In the genomic region with DNA sequence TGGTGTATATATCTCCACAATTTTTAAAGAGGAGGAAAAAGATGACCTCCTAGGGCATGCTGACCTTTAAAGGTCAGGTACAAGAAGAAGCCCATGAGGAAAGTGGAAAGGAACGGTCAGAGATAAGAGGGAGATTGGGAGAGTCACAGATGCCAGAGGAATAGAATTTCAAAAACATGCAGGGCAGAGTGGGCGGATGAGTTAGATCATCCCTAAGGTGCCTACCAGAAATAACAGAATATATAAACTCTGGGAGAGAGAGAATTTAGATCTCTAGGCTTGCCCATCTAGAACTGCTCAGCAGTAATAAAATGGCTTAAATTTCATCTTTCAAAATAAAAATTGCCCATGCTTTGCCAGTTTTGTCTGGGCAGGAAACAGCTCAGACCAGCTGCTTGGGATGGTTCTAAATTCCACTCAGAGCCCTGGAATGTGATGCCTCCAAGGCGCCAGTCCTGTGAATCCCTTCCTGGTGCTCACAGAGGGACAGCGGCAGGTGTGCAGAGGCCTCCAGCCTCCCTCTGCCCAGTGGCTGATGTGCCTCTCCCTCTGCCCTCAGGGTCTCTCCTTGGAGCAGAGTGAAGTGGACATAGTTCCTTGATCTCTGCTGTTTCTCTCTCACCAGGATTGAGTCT, we compare ENCODE assay signal across 2 cellular contexts.
TF ChIP-seq lines count a peak whose summit lies in the region.

No MANE protein-coding gene starts in this region.

TF ChIP-seq in A549, 52 proteins besides CTCF, POLR2A, EP300 and RAD21 (continued from another document):
- TF ChIP-seq, protein P1, sequence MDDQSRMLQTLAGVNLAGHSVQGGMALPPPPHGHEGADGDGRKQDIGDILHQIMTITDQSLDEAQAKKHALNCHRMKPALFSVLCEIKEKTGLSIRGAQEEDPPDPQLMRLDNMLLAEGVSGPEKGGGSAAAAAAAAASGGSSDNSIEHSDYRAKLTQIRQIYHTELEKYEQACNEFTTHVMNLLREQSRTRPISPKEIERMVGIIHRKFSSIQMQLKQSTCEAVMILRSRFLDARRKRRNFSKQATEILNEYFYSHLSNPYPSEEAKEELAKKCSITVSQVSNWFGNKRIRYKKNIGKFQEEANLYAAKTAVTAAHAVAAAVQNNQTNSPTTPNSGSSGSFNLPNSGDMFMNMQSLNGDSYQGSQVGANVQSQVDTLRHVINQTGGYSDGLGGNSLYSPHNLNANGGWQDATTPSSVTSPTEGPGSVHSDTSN (IDR thresholded peaks at IDR 0.05) = no peak
- TF ChIP-seq, protein P2, sequence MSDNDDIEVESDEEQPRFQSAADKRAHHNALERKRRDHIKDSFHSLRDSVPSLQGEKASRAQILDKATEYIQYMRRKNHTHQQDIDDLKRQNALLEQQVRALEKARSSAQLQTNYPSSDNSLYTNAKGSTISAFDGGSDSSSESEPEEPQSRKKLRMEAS (IDR thresholded peaks at IDR 0.05) = no peak
- TF ChIP-seq ZC3H11A (IDR thresholded peaks at IDR 0.05) = no peak
- TF ChIP-seq, protein P3, sequence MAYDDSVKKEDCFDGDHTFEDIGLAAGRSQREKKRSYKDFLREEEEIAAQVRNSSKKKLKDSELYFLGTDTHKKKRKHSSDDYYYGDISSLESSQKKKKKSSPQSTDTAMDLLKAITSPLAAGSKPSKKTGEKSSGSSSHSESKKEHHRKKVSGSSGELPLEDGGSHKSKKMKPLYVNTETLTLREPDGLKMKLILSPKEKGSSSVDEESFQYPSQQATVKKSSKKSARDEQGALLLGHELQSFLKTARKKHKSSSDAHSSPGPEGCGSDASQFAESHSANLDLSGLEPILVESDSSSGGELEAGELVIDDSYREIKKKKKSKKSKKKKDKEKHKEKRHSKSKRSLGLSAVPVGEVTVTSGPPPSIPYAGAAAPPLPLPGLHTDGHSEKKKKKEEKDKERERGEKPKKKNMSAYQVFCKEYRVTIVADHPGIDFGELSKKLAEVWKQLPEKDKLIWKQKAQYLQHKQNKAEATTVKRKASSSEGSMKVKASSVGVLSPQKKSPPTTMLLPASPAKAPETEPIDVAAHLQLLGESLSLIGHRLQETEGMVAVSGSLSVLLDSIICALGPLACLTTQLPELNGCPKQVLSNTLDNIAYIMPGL (CRISPR knock-in tag; IDR thresholded peaks at IDR 0.05; ENCODE audit: borderline replicate concordance) = no peak
- TF ChIP-seq, protein P4, sequence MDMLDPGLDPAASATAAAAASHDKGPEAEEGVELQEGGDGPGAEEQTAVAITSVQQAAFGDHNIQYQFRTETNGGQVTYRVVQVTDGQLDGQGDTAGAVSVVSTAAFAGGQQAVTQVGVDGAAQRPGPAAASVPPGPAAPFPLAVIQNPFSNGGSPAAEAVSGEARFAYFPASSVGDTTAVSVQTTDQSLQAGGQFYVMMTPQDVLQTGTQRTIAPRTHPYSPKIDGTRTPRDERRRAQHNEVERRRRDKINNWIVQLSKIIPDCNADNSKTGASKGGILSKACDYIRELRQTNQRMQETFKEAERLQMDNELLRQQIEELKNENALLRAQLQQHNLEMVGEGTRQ (IDR thresholded peaks at IDR 0.05) = no peak
- TF ChIP-seq TP53 (CRISPR knock-in tag; IDR thresholded peaks at IDR 0.05) = no peak
- TF ChIP-seq SREBF2 (IDR thresholded peaks at IDR 0.05) = no peak

TF ChIP-seq in GM23338, 12 proteins besides CTCF, POLR2A, EP300 and RAD21 (continued from another document):
- TF ChIP-seq, protein P5, sequence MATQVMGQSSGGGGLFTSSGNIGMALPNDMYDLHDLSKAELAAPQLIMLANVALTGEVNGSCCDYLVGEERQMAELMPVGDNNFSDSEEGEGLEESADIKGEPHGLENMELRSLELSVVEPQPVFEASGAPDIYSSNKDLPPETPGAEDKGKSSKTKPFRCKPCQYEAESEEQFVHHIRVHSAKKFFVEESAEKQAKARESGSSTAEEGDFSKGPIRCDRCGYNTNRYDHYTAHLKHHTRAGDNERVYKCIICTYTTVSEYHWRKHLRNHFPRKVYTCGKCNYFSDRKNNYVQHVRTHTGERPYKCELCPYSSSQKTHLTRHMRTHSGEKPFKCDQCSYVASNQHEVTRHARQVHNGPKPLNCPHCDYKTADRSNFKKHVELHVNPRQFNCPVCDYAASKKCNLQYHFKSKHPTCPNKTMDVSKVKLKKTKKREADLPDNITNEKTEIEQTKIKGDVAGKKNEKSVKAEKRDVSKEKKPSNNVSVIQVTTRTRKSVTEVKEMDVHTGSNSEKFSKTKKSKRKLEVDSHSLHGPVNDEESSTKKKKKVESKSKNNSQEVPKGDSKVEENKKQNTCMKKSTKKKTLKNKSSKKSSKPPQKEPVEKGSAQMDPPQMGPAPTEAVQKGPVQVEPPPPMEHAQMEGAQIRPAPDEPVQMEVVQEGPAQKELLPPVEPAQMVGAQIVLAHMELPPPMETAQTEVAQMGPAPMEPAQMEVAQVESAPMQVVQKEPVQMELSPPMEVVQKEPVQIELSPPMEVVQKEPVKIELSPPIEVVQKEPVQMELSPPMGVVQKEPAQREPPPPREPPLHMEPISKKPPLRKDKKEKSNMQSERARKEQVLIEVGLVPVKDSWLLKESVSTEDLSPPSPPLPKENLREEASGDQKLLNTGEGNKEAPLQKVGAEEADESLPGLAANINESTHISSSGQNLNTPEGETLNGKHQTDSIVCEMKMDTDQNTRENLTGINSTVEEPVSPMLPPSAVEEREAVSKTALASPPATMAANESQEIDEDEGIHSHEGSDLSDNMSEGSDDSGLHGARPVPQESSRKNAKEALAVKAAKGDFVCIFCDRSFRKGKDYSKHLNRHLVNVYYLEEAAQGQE (IDR thresholded peaks at IDR 0.05; ENCODE audit: unreplicated experiment) = no peak
- TF ChIP-seq NANOG (IDR thresholded peaks at IDR 0.05; ENCODE audit: borderline replicate concordance) = no peak
- TF ChIP-seq, protein P6, sequence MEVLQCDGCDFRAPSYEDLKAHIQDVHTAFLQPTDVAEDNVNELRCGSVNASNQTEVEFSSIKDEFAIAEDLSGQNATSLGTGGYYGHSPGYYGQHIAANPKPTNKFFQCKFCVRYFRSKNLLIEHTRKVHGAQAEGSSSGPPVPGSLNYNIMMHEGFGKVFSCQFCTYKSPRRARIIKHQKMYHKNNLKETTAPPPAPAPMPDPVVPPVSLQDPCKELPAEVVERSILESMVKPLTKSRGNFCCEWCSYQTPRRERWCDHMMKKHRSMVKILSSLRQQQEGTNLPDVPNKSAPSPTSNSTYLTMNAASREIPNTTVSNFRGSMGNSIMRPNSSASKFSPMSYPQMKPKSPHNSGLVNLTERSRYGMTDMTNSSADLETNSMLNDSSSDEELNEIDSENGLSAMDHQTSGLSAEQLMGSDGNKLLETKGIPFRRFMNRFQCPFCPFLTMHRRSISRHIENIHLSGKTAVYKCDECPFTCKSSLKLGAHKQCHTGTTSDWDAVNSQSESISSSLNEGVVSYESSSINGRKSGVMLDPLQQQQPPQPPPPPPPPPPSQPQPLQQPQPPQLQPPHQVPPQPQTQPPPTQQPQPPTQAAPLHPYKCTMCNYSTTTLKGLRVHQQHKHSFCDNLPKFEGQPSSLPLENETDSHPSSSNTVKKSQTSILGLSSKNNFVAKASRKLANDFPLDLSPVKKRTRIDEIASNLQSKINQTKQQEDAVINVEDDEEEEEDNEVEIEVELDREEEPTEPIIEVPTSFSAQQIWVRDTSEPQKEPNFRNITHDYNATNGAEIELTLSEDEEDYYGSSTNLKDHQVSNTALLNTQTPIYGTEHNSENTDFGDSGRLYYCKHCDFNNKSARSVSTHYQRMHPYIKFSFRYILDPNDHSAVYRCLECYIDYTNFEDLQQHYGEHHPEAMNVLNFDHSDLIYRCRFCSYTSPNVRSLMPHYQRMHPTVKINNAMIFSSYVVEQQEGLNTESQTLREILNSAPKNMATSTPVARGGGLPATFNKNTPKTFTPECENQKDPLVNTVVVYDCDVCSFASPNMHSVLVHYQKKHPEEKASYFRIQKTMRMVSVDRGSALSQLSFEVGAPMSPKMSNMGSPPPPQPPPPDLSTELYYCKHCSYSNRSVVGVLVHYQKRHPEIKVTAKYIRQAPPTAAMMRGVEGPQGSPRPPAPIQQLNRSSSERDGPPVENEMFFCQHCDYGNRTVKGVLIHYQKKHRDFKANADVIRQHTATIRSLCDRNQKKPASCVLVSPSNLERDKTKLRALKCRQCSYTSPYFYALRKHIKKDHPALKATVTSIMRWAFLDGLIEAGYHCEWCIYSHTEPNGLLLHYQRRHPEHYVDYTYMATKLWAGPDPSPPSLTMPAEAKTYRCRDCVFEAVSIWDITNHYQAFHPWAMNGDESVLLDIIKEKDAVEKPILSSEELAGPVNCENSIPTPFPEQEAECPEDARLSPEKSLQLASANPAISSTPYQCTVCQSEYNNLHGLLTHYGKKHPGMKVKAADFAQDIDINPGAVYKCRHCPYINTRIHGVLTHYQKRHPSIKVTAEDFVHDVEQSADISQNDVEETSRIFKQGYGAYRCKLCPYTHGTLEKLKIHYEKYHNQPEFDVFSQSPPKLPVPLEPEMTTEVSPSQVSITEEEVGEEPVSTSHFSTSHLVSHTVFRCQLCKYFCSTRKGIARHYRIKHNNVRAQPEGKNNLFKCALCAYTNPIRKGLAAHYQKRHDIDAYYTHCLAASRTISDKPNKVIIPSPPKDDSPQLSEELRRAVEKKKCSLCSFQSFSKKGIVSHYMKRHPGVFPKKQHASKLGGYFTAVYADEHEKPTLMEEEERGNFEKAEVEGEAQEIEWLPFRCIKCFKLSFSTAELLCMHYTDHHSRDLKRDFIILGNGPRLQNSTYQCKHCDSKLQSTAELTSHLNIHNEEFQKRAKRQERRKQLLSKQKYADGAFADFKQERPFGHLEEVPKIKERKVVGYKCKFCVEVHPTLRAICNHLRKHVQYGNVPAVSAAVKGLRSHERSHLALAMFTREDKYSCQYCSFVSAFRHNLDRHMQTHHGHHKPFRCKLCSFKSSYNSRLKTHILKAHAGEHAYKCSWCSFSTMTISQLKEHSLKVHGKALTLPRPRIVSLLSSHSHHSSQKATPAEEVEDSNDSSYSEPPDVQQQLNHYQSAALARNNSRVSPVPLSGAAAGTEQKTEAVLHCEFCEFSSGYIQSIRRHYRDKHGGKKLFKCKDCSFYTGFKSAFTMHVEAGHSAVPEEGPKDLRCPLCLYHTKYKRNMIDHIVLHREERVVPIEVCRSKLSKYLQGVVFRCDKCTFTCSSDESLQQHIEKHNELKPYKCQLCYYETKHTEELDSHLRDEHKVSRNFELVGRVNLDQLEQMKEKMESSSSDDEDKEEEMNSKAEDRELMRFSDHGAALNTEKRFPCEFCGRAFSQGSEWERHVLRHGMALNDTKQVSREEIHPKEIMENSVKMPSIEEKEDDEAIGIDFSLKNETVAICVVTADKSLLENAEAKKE (CRISPR knock-in tag; IDR thresholded peaks at IDR 0.05) = no peak
- TF ChIP-seq POLR2AphosphoS5 (IDR thresholded peaks at IDR 0.05; ENCODE audit: low read depth) = no peak
- no peak for TF ChIP-seq CREB1 (CRISPR knock-in tag; IDR thresholded peaks at IDR 0.05; ENCODE audit: low read depth)
- no peak for TF ChIP-seq STAT1 (IDR thresholded peaks at IDR 0.05; ENCODE audit: unreplicated experiment)
- no peak for TF ChIP-seq ZNF114 (CRISPR knock-in tag; IDR thresholded peaks at IDR 0.05)
